ENCODE assay signal across 9 cellular contexts in genomic region chr12:103858953-103859601, GRCh38. TPM values are rescaled to one million over a fixed set of nuclear protein-coding genes. Genes with fewer than 3 reads are reported as not detected.
A peak's percentile ranks its signal among the peaks of the same experiment; 100 is the strongest.
DNase-seq lines count a peak whose midpoint lies in the region; ATAC-seq and TF ChIP-seq lines count a peak whose summit lies in the region.
"Had no signal": no experiment of that assay in that cellular context is flagged by ENCODE, and none has a peak within 500 bp of the region (broad histone marks: within the 10 kb centered on the region; RNA-seq: fewer than 3 reads in every experiment).

No MANE protein-coding gene starts in this region.

- H3K4me1 Mint-ChIP-seq in Caco-2 (ENCODE audit: low read depth, unreplicated experiment): no peaks in the 10 kb centered on the region

- H3K27me3 ChIP-seq in Caco-2 (replicated peaks; ENCODE audit: control insufficient read depth, insufficient read depth, low read length) (no peaks in the 10 kb centered on the region), prostate gland (replicated peaks; ENCODE audit: insufficient read depth) (no peaks in the 10 kb centered on the region), A673 (replicated peaks; ENCODE audit: insufficient read depth, low read depth, low read length, poor library complexity) (no peaks in the 10 kb centered on the region)

- no peak overlapping the region for H3K4me3 Mint-ChIP-seq in Caco-2 (ENCODE audit: unreplicated experiment)

- DNase-seq in Caco-2 (peak; percentile 43 to 69), RWPE1 (ENCODE audit: low spot score) (peak; percentile 96), fibroblast of pulmonary artery (ENCODE audit: low read depth) (peak; percentile 93), prostate gland (ENCODE audit: low spot score) (peak; percentile 92), NCI-H345 treated with DMSO at 0.1 percent for 48 hours (lab: John Stamatoyannopoulos, UW; ENCODE audit: unreplicated experiment) (no peak), A673 (ENCODE audit: low spot score) (no peak)
- DNase-seq: stimulated activated CD4-positive, alpha-beta T cell treated with anti-CD3 and anti-CD28 coated beads, Interleukin-2, amount 100 ng/mL, for 24 hours had no signal

- CTCF ChIA-PET in Caco-2 (lab: Charles Lee): no interaction called here
- CTCF ChIA-PET in RWPE1 (lab: Yijun Ruan, JAX): interaction anchor here (0.7 kb wide), 1 partner anchor 12 kb away, joined by 9 read pairs; no protein-coding TSS in a partner anchor
- CTCF ChIA-PET in A673 (lab: Charles Lee): no interaction called here

- no peak for ATAC-seq in HG03439 (IDR thresholded peaks at IDR 0.05; ENCODE audit: unreplicated experiment)
- ATAC-seq in HG03196 (IDR thresholded peaks at IDR 0.05; ENCODE audit: unreplicated experiment): no peak

- H3K27ac ChIP-seq in RWPE1: peak overlapping the region; percentile 97
- H3K27ac ChIP-seq in prostate gland: peak overlapping the region; percentile 91 to 92
- H3K27ac ChIP-seq in A673 (ENCODE audit: low read depth, low read length, poor library complexity, severe bottlenecking): no peak overlapping the region

- no TSS peak for BruUV-seq in Caco-2 (replicated peaks; lab: Mats Ljungman, UMichigan)
- no TSS peak for BruUV-seq in A673 (replicated peaks; lab: Mats Ljungman, UMichigan)

- no peak overlapping the region for H3K4me3 ChIP-seq in Caco-2 (ENCODE audit: low read depth, low read length)
- no peak overlapping the region for H3K4me3 ChIP-seq in fibroblast of pulmonary artery (replicated peaks; ENCODE audit: low read depth, low read length)
- H3K4me3 ChIP-seq in prostate gland: no peak overlapping the region
- H3K4me3 ChIP-seq in A673 (ENCODE audit: low read depth, low read length, poor library complexity, severe bottlenecking): no peak overlapping the region

- TF ChIP-seq CTCF in Caco-2 (IDR thresholded peaks at IDR 0.05; ENCODE audit: insufficient read depth in 1 of 2, low read depth in 1 of 2, low read length in 1 of 2, severe bottlenecking in 1 of 2, unreplicated experiment in 1 of 2) (no peak), RWPE1 (conservative IDR thresholded peaks at IDR 0.05; ENCODE audit: low read depth) (no peak), fibroblast of pulmonary artery (IDR thresholded peaks at IDR 0.05; ENCODE audit: low read length, missing control alignments) (no peak), prostate gland (IDR thresholded peaks at IDR 0.05) (peak in 2 of 4 experiments; percentile 6 to 24), A673 (conservative IDR thresholded peaks at IDR 0.05; ENCODE audit: low read depth, low read length) (no peak)

- no peaks in the 10 kb centered on the region for H3K9me3 ChIP-seq in Caco-2
- H3K9me3 ChIP-seq in prostate gland: no peaks in the 10 kb centered on the region
- no peaks in the 10 kb centered on the region for H3K9me3 ChIP-seq in A673 (ENCODE audit: low read depth, low read length, poor library complexity, severe bottlenecking)

- no peaks in the 10 kb centered on the region for H3K36me3 ChIP-seq in Caco-2 (ENCODE audit: control insufficient read depth, insufficient read depth, low read length)
- H3K36me3 ChIP-seq in prostate gland: no peaks in the 10 kb centered on the region
- no peaks in the 10 kb centered on the region for H3K36me3 ChIP-seq in A673 (ENCODE audit: insufficient read depth, low read length, poor library complexity, severe bottlenecking)

- no peaks in the 10 kb centered on the region for H3K36me3 Mint-ChIP-seq in Caco-2 (ENCODE audit: insufficient read depth, unreplicated experiment)

- H3K27me3 Mint-ChIP-seq in Caco-2 (ENCODE audit: insufficient read depth, unreplicated experiment): no peaks in the 10 kb centered on the region

- peak; percentile 41 for TF ChIP-seq POLR2A in prostate gland (IDR thresholded peaks at IDR 0.05)

- H3K9me3 Mint-ChIP-seq in Caco-2 (ENCODE audit: unreplicated experiment): no peaks in the 10 kb centered on the region

- intact Hi-C loops in Caco-2 (cut with micrococcal nuclease; ENCODE audit: unreplicated experiment) (no loop called here), prostate gland (cut with DNase I) (no loop called here), A673 (cut with micrococcal nuclease; ENCODE audit: unreplicated experiment) (no loop called here)

- POLR2A ChIA-PET in Caco-2 (lab: Charles Lee) (no interaction called here), RWPE1 (lab: Yijun Ruan, JAX; ENCODE audit: low non-redundant PET) (interaction anchor here (1.2 kb wide), 1 partner anchor 18 kb away, joined by 5 read pairs; the partner anchor contains the start of gene NT5DC3), A673 (lab: Charles Lee; ENCODE audit: low non-redundant PET) (no interaction called here)

- H3K27ac Mint-ChIP-seq in Caco-2 (ENCODE audit: unreplicated experiment): peak overlapping the region; percentile 54

- WGBS in prostate gland: 20% methylated on average over 10 of the region's 10 CpGs

- H3K4me1 ChIP-seq in Caco-2 (peaks cover 9% of the 10 kb centered on the region), prostate gland (replicated peaks) (peaks cover 5% of the 10 kb centered on the region), A673 (ENCODE audit: insufficient read depth, low read length, poor library complexity, severe bottlenecking) (no peaks in the 10 kb centered on the region)

RNA-seq across cellular contexts. Expression of gene NT5DC3, which starts 18.0 kb away (rescaled TPM):
- 9.5 and 10.7 TPM in 2 replicates for total RNA-seq in Caco-2 (2022)
- 10 to 100 TPM; 12.4 to 29.7 TPM for total RNA-seq in prostate gland
- 18.2 and 19.7 TPM in 2 replicates for total RNA-seq in A673 (2021)

Comparison
In these comparisons a context has a peak if more than half of its experiments do, and no peak if none do; other contexts are left out.
1. DNase-seq: peak in Caco-2 (2 of 2), RWPE1 (single experiment), fibroblast of pulmonary artery (single experiment) and prostate gland (single experiment); none in NCI-H345 treated with DMSO at 0.1 percent for 48 hours (single experiment) and A673 (single experiment).